ENCODE assay signal across 22 cellular contexts in genomic region chr5:10528827-10529226, GRCh38.
"Had no signal": no experiment of that assay in that cellular context is flagged by ENCODE, and none has a peak within 500 bp of the region (broad histone marks: within the 10 kb centered on the region; RNA-seq: fewer than 3 reads in every experiment).

No MANE protein-coding gene starts in this region.

- H3K36me3 Mint-ChIP-seq: activated naive CD8-positive, alpha-beta T cell treated with anti-CD3 and anti-CD28 coated beads for 36 hours; natural killer cell; T-cell had no signal

- H3K9me3 Mint-ChIP-seq: activated naive CD8-positive, alpha-beta T cell treated with anti-CD3 and anti-CD28 coated beads for 36 hours; activated T-cell treated with anti-CD3 and anti-CD28 coated beads, Interleukin-2, amount 50 U/mL, for 4 hours; activated T-helper 2 cell treated with anti-CD3 and anti-CD28 coated beads, Interferon-gamma antibody, Interleukin-2, Interleukin-4, amounts not matched to agents 10 μg/mL and 5 μg/mL and 100 μg/mL, durations not matched to agents 14 hours and 24 hours and 36 hours; effector memory CD8-positive, alpha-beta T cell; natural killer cell; T-cell; T-helper 2 cell treated with Interferon-gamma antibody and Interleukin-4, amounts not matched to agents 5 μg/mL and 100 μg/mL, for 36 hours had no signal

- H3K27ac Mint-ChIP-seq: activated naive CD8-positive, alpha-beta T cell treated with anti-CD3 and anti-CD28 coated beads for 36 hours; activated T-helper 2 cell treated with anti-CD3 and anti-CD28 coated beads, Interferon-gamma antibody, Interleukin-2, Interleukin-4, amounts not matched to agents 10 μg/mL and 5 μg/mL and 100 μg/mL, durations not matched to agents 14 hours and 24 hours and 36 hours; effector memory CD8-positive, alpha-beta T cell; natural killer cell; T-cell; T-helper 2 cell treated with Interferon-gamma antibody and Interleukin-4, amounts not matched to agents 5 μg/mL and 100 μg/mL, for 36 hours had no signal

- H3K4me3 Mint-ChIP-seq: activated naive CD8-positive, alpha-beta T cell treated with anti-CD3 and anti-CD28 coated beads for 36 hours; activated T-cell treated with anti-CD3 and anti-CD28 coated beads, Interleukin-2, amount 50 U/mL, for 4 hours; effector memory CD8-positive, alpha-beta T cell; natural killer cell; T-cell; T-helper 2 cell treated with Interferon-gamma antibody and Interleukin-4, amounts not matched to agents 5 μg/mL and 100 μg/mL, for 36 hours had no signal

- DNase-seq: activated CD4-positive, alpha-beta T cell treated with anti-CD3 and anti-CD28 coated beads, Interleukin-2, amount 50 U/mL, for 4 hours; activated CD4-positive, CD25-positive, alpha-beta regulatory T cell treated with anti-CD3 and anti-CD28 coated beads, Interleukin-2, amount 50 U/mL, for 72 hours; activated CD8-positive, alpha-beta memory T cell treated with anti-CD3 and anti-CD28 coated beads for 24 hours; activated CD8-positive, alpha-beta memory T cell treated with anti-CD3 and anti-CD28 coated beads, Interleukin-2, amount 50 U/mL, for 48 hours; activated naive CD4-positive, alpha-beta T cell treated with Interleukin-2 at 50 U/mL for 16 hours; activated naive CD8-positive, alpha-beta T cell treated with anti-CD3 and anti-CD28 coated beads for 36 hours; activated T-cell treated with anti-CD3 and anti-CD28 coated beads, Interleukin-2, amount 50 U/mL, for 4 hours; colonic mucosa; effector memory CD8-positive, alpha-beta T cell; heart left ventricle; islet precursor cell; mesendoderm; natural killer cell; ovary; psoas muscle; stimulated activated CD4-positive, alpha-beta T cell treated with anti-CD3 and anti-CD28 coated beads, Interleukin-4, amount 100 ng/mL, for 24 hours; stimulated activated naive CD4-positive, alpha-beta T cell treated with Interleukin-2 at 50 U/mL for 16 hours; T-cell; upper lobe of left lung had no signal

- H3K4me1 Mint-ChIP-seq: activated naive CD8-positive, alpha-beta T cell treated with anti-CD3 and anti-CD28 coated beads for 36 hours; T-cell had no signal

- ATAC-seq: activated T-cell treated with anti-CD3 and anti-CD28 coated beads, Interleukin-2, amount 50 U/mL, for 4 hours; effector memory CD8-positive, alpha-beta T cell; heart left ventricle; left colon; natural killer cell; psoas muscle; T-cell had no signal
